8 cellular contexts compared by ENCODE assay signal in the genomic region with DNA sequence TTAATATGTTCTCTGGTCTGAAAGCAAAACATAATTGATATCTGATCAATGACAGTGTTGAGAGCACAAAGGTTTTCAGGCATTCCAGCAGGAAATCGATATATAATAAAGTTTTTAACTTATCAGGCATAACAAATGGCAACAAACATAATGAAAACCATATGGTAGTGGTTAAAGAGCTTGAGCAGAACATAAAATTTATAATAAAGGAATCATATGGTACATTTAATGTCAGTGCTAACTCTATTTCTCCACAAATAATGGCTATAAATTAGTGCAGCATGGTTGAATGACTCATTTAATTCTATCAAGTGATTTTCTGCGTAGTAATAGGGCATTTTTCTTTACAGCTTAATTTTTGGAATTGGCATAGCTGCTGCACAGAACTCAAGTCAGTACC.
"Had no signal": no experiment of that assay in that cellular context is flagged by ENCODE, and none has a peak within 500 bp of the region (broad histone marks: within the 10 kb centered on the region; RNA-seq: fewer than 3 reads in every experiment).

No MANE protein-coding gene starts in this region.

- H3K9me3 ChIP-seq: HAP-1 had no signal

- H3K4me3 ChIP-seq: GM23248, HAP-1, K562 had no signal

- H3K36me3 ChIP-seq: HAP-1 had no signal

- H3K4me3 Mint-ChIP-seq: HFFc6 had no signal

- DNase-seq: GM23248, GOT3, H7, HFFc6, IMR-90 had no signal

- H3K27ac Mint-ChIP-seq: HFFc6 had no signal

- H3K27ac ChIP-seq: GM23248 had no signal

- H3K9ac ChIP-seq: GM23248 had no signal

- ATAC-seq: HCT116, K562 had no signal
